ENCODE assay signal across 24 cellular contexts in the genomic region with DNA sequence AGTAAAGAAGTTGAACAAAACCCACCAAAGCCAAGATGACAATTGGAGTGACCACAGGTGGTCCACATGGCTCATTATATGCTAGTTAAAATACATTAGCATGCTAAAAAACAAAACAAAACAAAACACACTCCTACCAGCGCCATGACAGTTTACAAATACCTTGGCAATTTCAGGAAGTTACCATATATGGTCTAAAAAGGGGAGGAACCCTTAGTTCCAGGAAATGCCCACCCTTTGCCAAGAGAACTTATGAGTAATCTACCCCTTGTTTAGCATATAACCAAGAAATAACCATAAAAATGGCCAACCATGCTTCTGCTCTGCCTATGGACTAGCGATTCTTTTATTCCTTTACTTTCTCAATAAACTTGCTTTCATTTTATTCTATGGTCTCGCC.
DNase-seq lines count a peak whose midpoint lies in the region; FAIRE-seq and TF ChIP-seq lines count a peak whose summit lies in the region.
"Had no signal": no experiment of that assay in that cellular context is flagged by ENCODE, and none has a peak within 500 bp of the region (broad histone marks: within the 10 kb centered on the region; RNA-seq: fewer than 3 reads in every experiment).

No MANE protein-coding gene starts in this region.

- no peak overlapping the region for H2BK120ac ChIP-seq in H1 (replicated peaks; ENCODE audit: low read depth, low read length)

- H3K27me3 Mint-ChIP-seq in activated CD4-positive, alpha-beta T cell treated with anti-CD3 and anti-CD28 coated beads, Interleukin-2, amount 10 ng/mL, durations not matched to agents 24 days and 14 days, result no peaks in the 10 kb centered on the region
- H3K27me3 Mint-ChIP-seq: T-helper 17 cell had no signal

- no peak overlapping the region for H3K14ac ChIP-seq in H1 (ENCODE audit: insufficient read length)

- POLR2A ChIA-PET in H1 (lab: Charles Lee; ENCODE audit: partially characterized antibody), result no interaction called here

- in situ Hi-C loops in KBM-7 (cut with MboI; ENCODE audit: low pct_unique_long_range_greater_than_20kb, low sequenced_read_pairs), result no loop called here

- no peaks in the 10 kb centered on the region for H3K79me2 ChIP-seq in H1 (ENCODE audit: control insufficient read depth in 1 of 2, insufficient read depth in 2 of 2, low read length in 2 of 2)

- no peak for TF ChIP-seq CTCF in H1 (IDR thresholded peaks at IDR 0.05; ENCODE audit: control extremely low read depth in 1 of 3, insufficient read depth in 1 of 3, low read depth in 1 of 3, low read length in 3 of 3)

- H3K9ac ChIP-seq in H1 (replicated peaks in 1 of 4; ENCODE audit: extremely low read depth in 1 of 4, low read depth in 3 of 4, low read length in 3 of 4), result no peak overlapping the region
- H3K9ac ChIP-seq: BLaER1 treated with 17β-estradiol and CSF1 and Interleukin-3, amounts not matched to agents 10 nM and 100 nM had no signal

- no peaks in the 10 kb centered on the region for H3K4me1 Mint-ChIP-seq in activated CD4-positive, alpha-beta T cell treated with anti-CD3 and anti-CD28 coated beads, Interleukin-2, amount 10 ng/mL, durations not matched to agents 24 days and 14 days
- H3K4me1 Mint-ChIP-seq: T-helper 17 cell had no signal

- no peak overlapping the region for H2BK15ac ChIP-seq in H1 (ENCODE audit: low read length)

- no peak overlapping the region for H3K4me3 ChIP-seq in H1 (ENCODE audit: extremely low read depth in 1 of 4, insufficient read depth in 2 of 4, low read depth in 3 of 4, low read length in 4 of 4)
- H3K4me3 ChIP-seq: BLaER1 treated with 17β-estradiol and CSF1 and Interleukin-3, amounts not matched to agents 10 nM and 100 nM; SK-N-MC had no signal

- no peak overlapping the region for H3K4me3 Mint-ChIP-seq in activated CD4-positive, alpha-beta T cell treated with anti-CD3 and anti-CD28 coated beads, Interleukin-2, amount 10 ng/mL, durations not matched to agents 24 days and 14 days
- H3K4me3 Mint-ChIP-seq: CD8-positive, alpha-beta T cell; H9; T-helper 17 cell had no signal

- no peak overlapping the region for H2AFZ ChIP-seq in H1 (ENCODE audit: low read length)

- no peak overlapping the region for H2BK5ac ChIP-seq in H1 (ENCODE audit: low read depth, low read length)

- no peak overlapping the region for H2BK20ac ChIP-seq in H1 (ENCODE audit: low read length)

- H3K27me3 ChIP-seq in H1 (replicated peaks in 1 of 4; ENCODE audit: control insufficient read depth in 3 of 4, extremely low read depth in 1 of 4, insufficient read depth in 3 of 4, low read length in 3 of 4), result no peaks in the 10 kb centered on the region
- H3K27me3 ChIP-seq: BLaER1 treated with 17β-estradiol and CSF1 and Interleukin-3, amounts not matched to agents 10 nM and 100 nM had no signal

- H3K9me3 Mint-ChIP-seq in activated CD4-positive, alpha-beta T cell treated with anti-CD3 and anti-CD28 coated beads, Interleukin-2, amount 10 ng/mL, durations not matched to agents 24 days and 14 days, result peaks cover 8% of the 10 kb centered on the region

- DNase-seq in H4 (ENCODE audit: low spot score) (peak; percentile 63), KBM-7 (peak; percentile 9), RCC 7860 (ENCODE audit: low spot score) (peak; percentile 2), H1 (ENCODE audit: low read depth in 1 of 2, low spot score in 2 of 2) (no peak), HuH-7.5 (ENCODE audit: low spot score) (no peak), caudate nucleus (lab: John Stamatoyannopoulos, UW) (no peak)
- no peak for DNase-seq in activated CD4-positive, alpha-beta T cell treated with anti-CD3 and anti-CD28 coated beads, Interleukin-2, amount 10 ng/mL, durations not matched to agents 24 days and 14 days
- DNase-seq: ACHN; CD8-positive, alpha-beta T cell; GF-D8; H9; MM.1S; NCI-H1417; NCI-H1694 treated with DMSO at 0.1 percent for 48 hours; NCI-H2081 treated with DMSO at 0.1 percent for 48 hours; NCI-H2171 treated with DMSO at 0.1 percent for 48 hours; NCI-H524 treated with DMSO at 0.1 percent for 48 hours; NCI-H82; RPMI8226; SHP77; SW 1271; T-helper 17 cell had no signal

- H3K18ac ChIP-seq in H1 (ENCODE audit: extremely low read depth, low read length), result no peak overlapping the region

- no peak overlapping the region for H2AK5ac ChIP-seq in H1 (ENCODE audit: low read depth, low read length)

- no peak overlapping the region for H3K4me2 ChIP-seq in H1 (ENCODE audit: insufficient read depth in 1 of 2, low read depth in 2 of 2, low read length in 2 of 2)
- H3K4me2 ChIP-seq: BLaER1 treated with 17β-estradiol and CSF1 and Interleukin-3, amounts not matched to agents 10 nM and 100 nM had no signal

- H3K23ac ChIP-seq in H1 (ENCODE audit: insufficient read length), result no peak overlapping the region

- no peaks in the 10 kb centered on the region for H4K20me1 ChIP-seq in H1 (replicated peaks in 1 of 2; ENCODE audit: control insufficient read depth in 1 of 2, insufficient read depth in 2 of 2, low read length in 2 of 2)
- H4K20me1 ChIP-seq: BLaER1 treated with 17β-estradiol and CSF1 and Interleukin-3, amounts not matched to agents 10 nM and 100 nM had no signal

- peaks cover 7 to 14% of the 10 kb centered on the region in 2 experiments; a peak in 3 of 4 replicates for H3K9me3 ChIP-seq in H1 (ENCODE audit: insufficient read depth in 2 of 2, low read depth in 1 of 2, low read length in 1 of 2)

- H4K8ac ChIP-seq in H1 (ENCODE audit: extremely low read depth, insufficient read depth, low read length), result no peak overlapping the region

- H3K27ac Mint-ChIP-seq in activated CD4-positive, alpha-beta T cell treated with anti-CD3 and anti-CD28 coated beads, Interleukin-2, amount 10 ng/mL, durations not matched to agents 24 days and 14 days, result no peak overlapping the region
- H3K27ac Mint-ChIP-seq: CD8-positive, alpha-beta T cell; H9; T-helper 17 cell had no signal

- H4K91ac ChIP-seq in H1 (replicated peaks; ENCODE audit: insufficient read length, low read length), result no peak overlapping the region

- TF ChIP-seq POLR2A in H1 (IDR thresholded peaks at IDR 0.05; ENCODE audit: control extremely low read depth in 1 of 2, low read depth in 2 of 2, low read length in 2 of 2), result no peak

- no peak overlapping the region for H3K4ac ChIP-seq in H1 (replicated peaks; ENCODE audit: insufficient read length, low read depth, low read length)

- H3K79me1 ChIP-seq in H1 (ENCODE audit: low read depth, low read length), result no peaks in the 10 kb centered on the region

- H4K5ac ChIP-seq in H1 (ENCODE audit: insufficient read length, low read depth, low read length), result no peak overlapping the region

- intact Hi-C loops in activated CD4-positive, alpha-beta T cell treated with anti-CD3 and anti-CD28 coated beads, Interleukin-2, amount 10 ng/mL, durations not matched to agents 24 days and 14 days (cut with micrococcal nuclease), result no loop called here

- no peak overlapping the region for H3K56ac ChIP-seq in H1 (replicated peaks; ENCODE audit: insufficient read length, low read depth, low read length)

- CTCF ChIA-PET in H1 (lab: Charles Lee; ENCODE audit: partially characterized antibody), result interaction anchor here (0.7 kb wide), 1 partner anchor 37 kb away, joined by 3 read pairs; no protein-coding TSS in a partner anchor

- WGBS in H1 (ENCODE audit: extremely low coverage in 1 of 2, insufficient coverage in 1 of 2, insufficient read length in 1 of 2, insufficient replicate concordance in 2 of 2, low coverage in 1 of 2, low lambda C conversion rate in 2 of 2, missing lambda C conversion rate in 1 of 2), 2 experiments, result 92% methylated on average over 3 of the region's 3 CpGs; no CpG with 5 or more reads in 1 of the 2 experiments

- no peak for TF ChIP-seq EP300 in H1 (IDR thresholded peaks at IDR 0.05; ENCODE audit: borderline replicate concordance in 1 of 2, low read depth in 2 of 2, low read length in 2 of 2)

- FAIRE-seq in RCC 7860 (lab: Jason Lieb, UNC) (no peak), H1 (lab: Jason Lieb, UNC) (no peak)

- no peaks in the 10 kb centered on the region for H3K4me1 ChIP-seq in H1 (replicated peaks in 1 of 4; ENCODE audit: control insufficient read depth in 3 of 4, insufficient read depth in 4 of 4, low read length in 3 of 4)
- H3K4me1 ChIP-seq: BLaER1 treated with 17β-estradiol and CSF1 and Interleukin-3, amounts not matched to agents 10 nM and 100 nM had no signal

- TF ChIP-seq RAD21 in H1 (IDR thresholded peaks at IDR 0.05 in 1 of 2, conservative IDR thresholded peaks at IDR 0.05 in 1 of 2; ENCODE audit: low read depth in 2 of 2, low read length in 2 of 2), result no peak

- peaks cover 0 to 5% (median 1%) of the 10 kb centered on the region in 4 experiments; a peak in 4 of 8 replicates for H3K36me3 ChIP-seq in H1 (ENCODE audit: control insufficient read depth in 2 of 4, insufficient read depth in 4 of 4, low read length in 3 of 4)
- H3K36me3 ChIP-seq: BLaER1 treated with 17β-estradiol and CSF1 and Interleukin-3, amounts not matched to agents 10 nM and 100 nM had no signal

- H2BK12ac ChIP-seq in H1 (ENCODE audit: low read depth, low read length), result no peak overlapping the region

- H3K23me2 ChIP-seq in H1 (ENCODE audit: low read depth, low read length), result no peaks in the 10 kb centered on the region

- H3K36me3 Mint-ChIP-seq in activated CD4-positive, alpha-beta T cell treated with anti-CD3 and anti-CD28 coated beads, Interleukin-2, amount 10 ng/mL, durations not matched to agents 24 days and 14 days (ENCODE audit: low read depth), result no peaks in the 10 kb centered on the region
- H3K36me3 Mint-ChIP-seq: CD8-positive, alpha-beta T cell had no signal

- H3K27ac ChIP-seq in H1 (ENCODE audit: low read depth, low read length) (no peak overlapping the region), caudate nucleus (ENCODE audit: low read depth, low read length) (no peak overlapping the region)
- H3K27ac ChIP-seq: BLaER1 treated with 17β-estradiol and CSF1 and Interleukin-3, amounts not matched to agents 10 nM and 100 nM; SK-N-MC had no signal

TF ChIP-seq in H1, 55 proteins besides CTCF, POLR2A, EP300 and RAD21:
- TF ChIP-seq FOSL1 (IDR thresholded peaks at IDR 0.05; ENCODE audit: insufficient read depth, low read depth, low read length) (no peak), SRF (IDR thresholded peaks at IDR 0.05; ENCODE audit: low read depth, low read length) (peak; percentile 80)

Comparison
In these comparisons a context has a peak if more than half of its experiments do, and no peak if none do; other contexts are left out.
1. DNase-seq: peak in H4 (single experiment), KBM-7 (single experiment) and RCC 7860 (single experiment); none in H1 (0 of 2), activated CD4-positive, alpha-beta T cell treated with anti-CD3 and anti-CD28 coated beads, Interleukin-2, amount 10 ng/mL, durations not matched to agents 24 days and 14 days (single experiment), HuH-7.5 (single experiment) and caudate nucleus (0 of 61).